Comparison of ENCODE assay signal across 8 cellular contexts in genomic region chr18:47930844-47931706, GRCh38. TPM values are rescaled to one million over a fixed set of nuclear protein-coding genes. Genes with fewer than 3 reads are reported as not detected.
A peak's percentile ranks its signal among the peaks of the same experiment; 100 is the strongest.
DNase-seq lines count a peak whose midpoint lies in the region; ATAC-seq and TF ChIP-seq lines count a peak whose summit lies in the region.

No MANE protein-coding gene starts in this region.

- H3K36me3 Mint-ChIP-seq in activated CD4-positive, alpha-beta T cell treated with anti-CD3 and anti-CD28 coated beads, Interleukin-2, amount 10 ng/mL, durations not matched to agents 24 days and 14 days (ENCODE audit: low read depth) = peaks cover 31% of the 10 kb centered on the region

- DNase-seq in BJ (ENCODE audit: low read depth) = peak; percentile 65
- peak; percentile 37 for DNase-seq in NCI-H524 treated with DMSO at 0.1 percent for 48 hours (lab: John Stamatoyannopoulos, UW)
- peak; percentile 98 for DNase-seq in activated CD4-positive, alpha-beta T cell treated with anti-CD3 and anti-CD28 coated beads, Interleukin-2, amount 10 ng/mL, durations not matched to agents 24 days and 14 days
- peak; percentile 97 for DNase-seq in coronary artery (ENCODE audit: low spot score)
- DNase-seq in left lobe of liver (ENCODE audit: low spot score) = peak; percentile 97
- peak; percentile 95 for DNase-seq in stimulated activated CD4-positive, alpha-beta T cell treated with anti-CD3 and anti-CD28 coated beads, Interleukin-2, amount 100 ng/mL, for 24 hours

- peaks cover 4% of the 10 kb centered on the region for H3K9me3 Mint-ChIP-seq in activated CD4-positive, alpha-beta T cell treated with anti-CD3 and anti-CD28 coated beads, Interleukin-2, amount 10 ng/mL, durations not matched to agents 24 days and 14 days

- intact Hi-C loops in activated CD4-positive, alpha-beta T cell treated with anti-CD3 and anti-CD28 coated beads, Interleukin-2, amount 10 ng/mL, durations not matched to agents 24 days and 14 days (cut with micrococcal nuclease) = loop anchor here (1.0 to 10.0 kb wide), 6 partner anchors 14 to 1014 kb away; partner anchors contain the start of genes KATNAL2 and PIAS2

- CTCF ChIA-PET in BJ (lab: Yijun Ruan, JAX) = interaction anchor here (0.5 to 0.6 kb wide), 2 partner anchors 13 to 100 kb away, joined by 3 read pairs; no protein-coding TSS in a partner anchor

- H3K27me3 ChIP-seq in BJ (ENCODE audit: control insufficient read depth, insufficient read depth, low read length) = peaks cover 5% of the 10 kb centered on the region

- H3K4me1 Mint-ChIP-seq in activated CD4-positive, alpha-beta T cell treated with anti-CD3 and anti-CD28 coated beads, Interleukin-2, amount 10 ng/mL, durations not matched to agents 24 days and 14 days = peaks cover 38% of the 10 kb centered on the region

- peaks cover 11% of the 10 kb centered on the region for H3K27me3 Mint-ChIP-seq in activated CD4-positive, alpha-beta T cell treated with anti-CD3 and anti-CD28 coated beads, Interleukin-2, amount 10 ng/mL, durations not matched to agents 24 days and 14 days

- POLR2A ChIA-PET in BJ (lab: Charles Lee) = interaction anchor here (0.6 to 0.7 kb wide), 5 partner anchors 14 to 1739 kb away, joined by 3 to 14 read pairs (median 11); no protein-coding TSS in a partner anchor

- peak overlapping the region; percentile 86 for H3K4me3 Mint-ChIP-seq in activated CD4-positive, alpha-beta T cell treated with anti-CD3 and anti-CD28 coated beads, Interleukin-2, amount 10 ng/mL, durations not matched to agents 24 days and 14 days

- ATAC-seq in GM19324 (IDR thresholded peaks at IDR 0.05; ENCODE audit: low FRiP score, unreplicated experiment) = peak; percentile 87
- peak; percentile 80 for ATAC-seq in HG03460 (IDR thresholded peaks at IDR 0.05; ENCODE audit: unreplicated experiment)
- peak; percentile 84 for ATAC-seq in left lobe of liver

- H3K27ac Mint-ChIP-seq in activated CD4-positive, alpha-beta T cell treated with anti-CD3 and anti-CD28 coated beads, Interleukin-2, amount 10 ng/mL, durations not matched to agents 24 days and 14 days = peak overlapping the region; percentile 91

- H3K4me3 ChIP-seq in BJ (ENCODE audit: low read depth, low read length) (peak overlapping the region; percentile 94), coronary artery (peak overlapping the region; percentile 90)

- H3K36me3 ChIP-seq in BJ (ENCODE audit: control insufficient read depth, insufficient read depth, low read length) = no peaks in the 10 kb centered on the region

- H3K27ac ChIP-seq in coronary artery = peak overlapping the region; percentile 92 to 99

- no peak for TF ChIP-seq CTCF in BJ (IDR thresholded peaks at IDR 0.05; ENCODE audit: insufficient read depth, low read depth, low read length)
- no peak for TF ChIP-seq CTCF in coronary artery (IDR thresholded peaks at IDR 0.05)

RNA-seq across cellular contexts. Expression of gene SMAD2, which starts 0.6 kb away (rescaled TPM):
- 52.2 and 97.8 TPM in 2 replicates for polyA plus RNA-seq in BJ (2011; rRNA removed)
- polyA minus RNA-seq in BJ (2011; rRNA and poly(A)+ RNA removed) = 67.1 and 97.9 TPM in 2 replicates
- 388 and 406 TPM in 2 replicates for total RNA-seq in activated CD4-positive, alpha-beta T cell treated with anti-CD3 and anti-CD28 coated beads, Interleukin-2, amount 10 ng/mL, durations not matched to agents 24 days and 14 days
- total RNA-seq in left lobe of liver = 30.2 TPM

Comparison
In these comparisons a context has a peak if more than half of its experiments do, and no peak if none do; other contexts are left out.
1. Peak in every context shown above with its lines: DNase-seq, ATAC-seq, H3K4me3 ChIP-seq and H3K27ac ChIP-seq.
2. DNase-seq: peak in every context shown above with its lines; median percentile 98 in activated CD4-positive, alpha-beta T cell treated with anti-CD3 and anti-CD28 coated beads, Interleukin-2, amount 10 ng/mL, durations not matched to agents 24 days and 14 days; 97 in coronary artery; 97 in left lobe of liver; 95 in stimulated activated CD4-positive, alpha-beta T cell treated with anti-CD3 and anti-CD28 coated beads, Interleukin-2, amount 100 ng/mL, for 24 hours; 65 in BJ; 37 in NCI-H524 treated with DMSO at 0.1 percent for 48 hours.
3. RNA of gene SMAD2, which starts 0.6 kb away (total RNA-seq): 388 to 406 TPM in activated CD4-positive, alpha-beta T cell treated with anti-CD3 and anti-CD28 coated beads, Interleukin-2, amount 10 ng/mL, durations not matched to agents 24 days and 14 days; 30.2 TPM in left lobe of liver (single experiment); every median in the first group is over 10 times any median in the second.